In the genomic region with DNA sequence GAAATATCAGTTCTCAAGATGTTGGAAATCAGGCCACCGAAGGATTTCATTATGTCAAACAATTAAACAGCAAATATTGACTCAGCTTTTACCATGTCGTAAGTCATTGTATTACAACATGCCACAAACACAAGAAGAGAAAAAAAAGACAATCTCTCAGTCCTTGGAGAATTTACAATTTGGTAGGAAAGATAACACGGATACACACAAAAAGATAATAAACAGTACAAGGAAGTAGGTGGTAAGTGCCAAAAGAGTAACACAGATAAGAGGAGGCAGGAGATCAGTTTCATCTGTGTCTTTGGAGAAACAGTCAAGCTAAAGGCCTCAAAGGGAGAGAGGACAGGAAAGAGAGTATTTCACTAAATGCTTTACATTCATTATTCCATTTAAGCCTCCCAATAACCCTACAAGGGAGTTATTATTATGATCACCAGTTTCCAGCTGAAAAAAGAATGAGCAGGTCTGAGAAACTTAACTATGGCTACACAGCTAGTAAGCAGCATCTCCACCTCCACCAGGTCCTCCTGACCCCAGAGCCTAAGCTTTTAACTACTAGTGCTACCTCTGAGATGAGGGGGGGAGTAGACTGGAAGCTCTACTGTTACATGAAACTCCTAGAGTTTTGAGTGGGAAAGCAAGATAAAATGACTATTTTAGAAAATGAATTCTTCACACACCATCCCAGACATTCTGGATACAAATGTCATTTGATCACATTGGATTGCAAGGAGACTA, we compare ENCODE assay signal across 1 cellular context.
TF ChIP-seq lines count a peak whose summit lies in the region.

No MANE protein-coding gene starts in this region.

TF ChIP-seq in K562, 482 proteins besides CTCF, POLR2A, EP300 and RAD21 (continued from another document and continues in another):
- TF ChIP-seq, protein P1, sequence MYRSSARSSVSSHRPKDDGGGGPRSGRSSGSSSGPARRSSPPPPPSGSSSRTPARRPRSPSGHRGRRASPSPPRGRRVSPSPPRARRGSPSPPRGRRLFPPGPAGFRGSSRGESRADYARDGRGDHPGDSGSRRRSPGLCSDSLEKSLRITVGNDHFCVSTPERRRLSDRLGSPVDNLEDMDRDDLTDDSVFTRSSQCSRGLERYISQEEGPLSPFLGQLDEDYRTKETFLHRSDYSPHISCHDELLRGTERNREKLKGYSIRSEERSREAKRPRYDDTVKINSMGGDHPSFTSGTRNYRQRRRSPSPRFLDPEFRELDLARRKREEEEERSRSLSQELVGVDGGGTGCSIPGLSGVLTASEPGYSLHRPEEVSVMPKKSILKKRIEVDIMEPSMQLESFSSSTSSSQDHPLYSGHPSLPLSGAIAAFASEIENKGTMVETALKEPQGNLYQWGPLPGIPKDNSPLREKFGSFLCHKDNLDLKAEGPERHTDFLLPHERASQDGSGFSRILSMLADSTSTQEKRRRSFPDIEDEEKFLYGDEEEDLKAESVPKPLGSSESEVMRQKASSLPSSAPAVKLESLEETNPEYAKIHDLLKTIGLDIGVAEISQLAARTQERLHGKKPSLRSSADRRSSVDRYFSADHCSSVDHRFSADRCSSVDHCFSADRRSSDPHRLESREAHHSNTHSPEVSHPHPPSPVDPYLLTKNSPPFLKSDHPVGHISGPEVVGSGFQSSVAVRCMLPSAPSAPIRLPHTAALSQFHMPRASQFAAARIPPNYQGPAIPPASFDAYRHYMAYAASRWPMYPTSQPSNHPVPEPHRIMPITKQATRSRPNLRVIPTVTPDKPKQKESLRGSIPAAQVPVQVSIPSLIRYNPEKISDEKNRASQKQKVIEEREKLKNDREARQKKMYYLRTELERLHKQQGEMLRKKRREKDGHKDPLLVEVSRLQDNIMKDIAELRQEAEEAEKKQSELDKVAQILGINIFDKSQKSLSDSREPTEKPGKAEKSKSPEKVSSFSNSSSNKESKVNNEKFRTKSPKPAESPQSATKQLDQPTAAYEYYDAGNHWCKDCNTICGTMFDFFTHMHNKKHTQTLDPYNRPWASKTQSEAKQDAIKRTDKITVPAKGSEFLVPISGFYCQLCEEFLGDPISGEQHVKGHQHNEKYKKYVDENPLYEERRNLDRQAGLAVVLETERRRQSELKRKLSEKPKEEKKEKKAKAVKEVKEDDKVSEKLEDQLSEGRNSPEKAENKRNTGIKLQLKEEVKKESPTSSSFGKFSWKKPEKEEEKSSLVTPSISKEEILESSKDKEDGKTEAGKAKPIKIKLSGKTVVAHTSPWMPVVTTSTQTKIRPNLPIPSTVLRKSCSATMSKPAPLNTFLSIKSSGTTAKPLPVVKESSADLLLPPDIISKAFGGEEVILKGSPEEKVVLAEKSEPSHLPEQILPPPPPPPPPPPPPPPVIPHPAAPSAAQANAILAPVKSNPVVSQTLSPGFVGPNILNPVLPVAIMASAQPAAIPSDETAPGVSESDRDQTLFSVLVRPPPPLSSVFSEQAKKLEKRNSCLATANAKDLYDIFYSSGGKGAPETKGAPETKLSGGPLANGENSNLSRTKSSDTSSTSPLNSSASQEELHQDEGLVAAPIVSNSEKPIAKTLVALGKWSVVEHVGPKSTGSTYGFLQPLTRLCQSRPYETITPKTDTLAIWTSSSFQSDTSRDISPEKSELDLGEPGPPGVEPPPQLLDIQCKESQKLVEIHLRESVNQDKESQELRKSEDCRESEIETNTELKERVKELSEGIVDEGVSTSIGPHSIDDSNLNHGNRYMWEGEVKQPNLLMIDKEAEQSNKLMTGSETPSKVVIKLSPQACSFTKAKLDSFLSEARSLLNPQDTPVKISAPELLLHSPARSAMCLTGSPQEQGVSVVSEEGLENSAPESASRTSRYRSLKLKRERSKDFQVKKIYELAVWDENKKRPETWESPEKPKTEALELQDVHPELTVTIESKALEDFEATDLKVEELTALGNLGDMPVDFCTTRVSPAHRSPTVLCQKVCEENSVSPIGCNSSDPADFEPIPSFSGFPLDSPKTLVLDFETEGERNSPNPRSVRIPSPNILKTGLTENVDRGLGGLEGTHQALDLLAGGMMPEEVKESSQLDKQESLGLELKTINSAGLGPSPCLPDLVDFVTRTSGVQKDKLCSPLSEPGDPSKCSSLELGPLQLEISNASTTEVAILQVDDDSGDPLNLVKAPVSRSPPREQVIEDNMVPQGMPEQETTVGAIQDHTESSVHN (IDR thresholded peaks at IDR 0.05; ENCODE audit: borderline replicate concordance in 1 of 2, low read depth in 1 of 2), result peak in 1 of 2 experiments; percentile 53; a peak in 1 of 4 replicates
- TF ChIP-seq ZNF41 (CRISPR knock-in tag; conservative IDR thresholded peaks at IDR 0.05), result no peak
- no peak for TF ChIP-seq ZNF232 (CRISPR knock-in tag; IDR thresholded peaks at IDR 0.05)
- no peak for TF ChIP-seq GTF2A2 (tag; IDR thresholded peaks at IDR 0.05)
- no peak for TF ChIP-seq NUFIP1 (IDR thresholded peaks at IDR 0.05; ENCODE audit: partially characterized antibody)
- no peak for TF ChIP-seq U2AF1 (optimal IDR thresholded peaks at IDR 0.05; ENCODE audit: low read depth, low read length)
- TF ChIP-seq KDM4B (IDR thresholded peaks at IDR 0.05; ENCODE audit: borderline replicate concordance in 2 of 2, low read depth in 1 of 2), result no peak
- peak; percentile 88 for TF ChIP-seq MTA1 (IDR thresholded peaks at IDR 0.05; ENCODE audit: borderline replicate concordance)
- no peak for TF ChIP-seq ZNF507 (tag; conservative IDR thresholded peaks at IDR 0.05)
- no peak for TF ChIP-seq ZNF124 (CRISPR knock-in tag; IDR thresholded peaks at IDR 0.05)
- no peak for TF ChIP-seq CEBPZ (IDR thresholded peaks at IDR 0.05; ENCODE audit: borderline replicate concordance, low read depth, low read length)
- TF ChIP-seq ZFP1 (CRISPR knock-in tag; IDR thresholded peaks at IDR 0.05), result no peak
- TF ChIP-seq CGGBP1 (CRISPR knock-in tag; IDR thresholded peaks at IDR 0.05), result no peak
- peak in 1 of 2 experiments; percentile 44 for TF ChIP-seq NCOA2 (IDR thresholded peaks at IDR 0.05; ENCODE audit: partially characterized antibody in 2 of 2)
- peak; percentile 54; the same call in 1 of the 2 replicates for TF ChIP-seq ZBTB40 (IDR thresholded peaks at IDR 0.05)
- TF ChIP-seq ZBTB40 (CRISPR knock-in tag; IDR thresholded peaks at IDR 0.05), result no peak
- TF ChIP-seq CCAR2 (IDR thresholded peaks at IDR 0.05; ENCODE audit: low read depth, low read length), result no peak
- TF ChIP-seq RBM25 (IDR thresholded peaks at IDR 0.05; ENCODE audit: low read depth, low read length, severe bottlenecking), result no peak
- no peak for TF ChIP-seq CHCHD3 (CRISPR knock-in tag; IDR thresholded peaks at IDR 0.05)
- 0 out of 3 replicates have a peak, but pooled peaks of 1 of the 2 experiments have one; percentile 42 for TF ChIP-seq CBX3 (IDR thresholded peaks at IDR 0.05; ENCODE audit: borderline replicate concordance in 1 of 2, low read length in 2 of 2)
- TF ChIP-seq, protein P2, sequence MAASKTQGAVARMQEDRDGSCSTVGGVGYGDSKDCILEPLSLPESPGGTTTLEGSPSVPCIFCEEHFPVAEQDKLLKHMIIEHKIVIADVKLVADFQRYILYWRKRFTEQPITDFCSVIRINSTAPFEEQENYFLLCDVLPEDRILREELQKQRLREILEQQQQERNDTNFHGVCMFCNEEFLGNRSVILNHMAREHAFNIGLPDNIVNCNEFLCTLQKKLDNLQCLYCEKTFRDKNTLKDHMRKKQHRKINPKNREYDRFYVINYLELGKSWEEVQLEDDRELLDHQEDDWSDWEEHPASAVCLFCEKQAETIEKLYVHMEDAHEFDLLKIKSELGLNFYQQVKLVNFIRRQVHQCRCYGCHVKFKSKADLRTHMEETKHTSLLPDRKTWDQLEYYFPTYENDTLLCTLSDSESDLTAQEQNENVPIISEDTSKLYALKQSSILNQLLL (CRISPR knock-in tag; IDR thresholded peaks at IDR 0.05; ENCODE audit: borderline replicate concordance), result no peak
- no peak for TF ChIP-seq HNRNPLL (IDR thresholded peaks at IDR 0.05; ENCODE audit: low read depth, low read length, poor library complexity, severe bottlenecking)
- TF ChIP-seq ZNF12 (CRISPR knock-in tag; IDR thresholded peaks at IDR 0.05), result no peak
- peak; percentile 34 for TF ChIP-seq EP400 (IDR thresholded peaks at IDR 0.05)
- TF ChIP-seq SRSF7 (optimal IDR thresholded peaks at IDR 0.05; ENCODE audit: low read depth, low read length), result no peak
- no peak for TF ChIP-seq KLF6 (CRISPR knock-in tag; IDR thresholded peaks at IDR 0.05; ENCODE audit: borderline replicate concordance)
- no peak for TF ChIP-seq ZNF146 (CRISPR knock-in tag; IDR thresholded peaks at IDR 0.05; ENCODE audit: unreplicated experiment)
- no peak for TF ChIP-seq THRB (CRISPR knock-in tag; conservative IDR thresholded peaks at IDR 0.05)
- TF ChIP-seq RFX5 (IDR thresholded peaks at IDR 0.05; ENCODE audit: low read depth, low read length), result no peak
- no peak for TF ChIP-seq HSF4 (CRISPR knock-in tag; IDR thresholded peaks at IDR 0.05; ENCODE audit: borderline replicate concordance)
